30 cellular contexts compared by ENCODE assay signal in genomic region chr22:27863001-27863400, GRCh38. TPM values are rescaled to one million over a fixed set of nuclear protein-coding genes. Genes with fewer than 3 reads are reported as not detected.
DNase-seq lines count a peak whose midpoint lies in the region; ATAC-seq, FAIRE-seq and TF ChIP-seq lines count a peak whose summit lies in the region.
"Had no signal": no experiment of that assay in that cellular context is flagged by ENCODE, and none has a peak within 500 bp of the region (broad histone marks: within the 10 kb centered on the region; RNA-seq: fewer than 3 reads in every experiment).

No MANE protein-coding gene starts in this region.

- no peaks in the 10 kb centered on the region for H3K9me3 Mint-ChIP-seq in CD4-positive, CD25-positive, alpha-beta regulatory T cell
- H3K9me3 Mint-ChIP-seq in activated CD4-positive, alpha-beta memory T cell treated with anti-CD3 and anti-CD28 coated beads for 36 hours = no peaks in the 10 kb centered on the region
- H3K9me3 Mint-ChIP-seq: neural crest cell; stimulated activated memory B cell treated with anti-CD40 and anti-IgM and Interleukin-4, amounts not matched to agents 10 μg/mL and 1 μg/mL and 100 μg/mL, for 72 hours had no signal

- no peak overlapping the region for H3K4me3 Mint-ChIP-seq in CD4-positive, CD25-positive, alpha-beta regulatory T cell
- no peak overlapping the region for H3K4me3 Mint-ChIP-seq in activated CD4-positive, alpha-beta memory T cell treated with anti-CD3 and anti-CD28 coated beads for 36 hours
- H3K4me3 Mint-ChIP-seq: activated CD8-positive, alpha-beta memory T cell treated with anti-CD3 and anti-CD28 coated beads, Interleukin-2, amount 10 ng/mL, durations not matched to agents 7 days and 5 days; B cell; neural crest cell; stimulated activated memory B cell treated with anti-CD40 and anti-IgM and Interleukin-4, amounts not matched to agents 10 μg/mL and 1 μg/mL and 100 μg/mL, for 72 hours had no signal

- TF ChIP-seq EP300 in HepG2 (IDR thresholded peaks at IDR 0.05; ENCODE audit: low read depth in 2 of 2, low read length in 2 of 2) (no peak), HepG2 (CRISPR knock-in tag; IDR thresholded peaks at IDR 0.05; ENCODE audit: borderline replicate concordance) (no peak), sigmoid colon (IDR thresholded peaks at IDR 0.05) (no peak)

- peaks cover 11 to 42% (median 26%) of the 10 kb centered on the region in 4 donors for H3K4me1 Mint-ChIP-seq in CD4-positive, CD25-positive, alpha-beta regulatory T cell
- H3K4me1 Mint-ChIP-seq in activated CD4-positive, alpha-beta memory T cell treated with anti-CD3 and anti-CD28 coated beads for 36 hours (ENCODE audit: low read depth) = peaks cover 24% of the 10 kb centered on the region

- no peak for TF ChIP-seq RAD21 in HepG2 (CRISPR knock-in tag; IDR thresholded peaks at IDR 0.05)

- no peak for FAIRE-seq in HepG2 (lab: Jason Lieb, UNC)
- FAIRE-seq: A549, G401.6, K562 had no signal

- no peak overlapping the region for H3K27ac ChIP-seq in CD4-positive, CD25-positive, alpha-beta regulatory T cell (ENCODE audit: insufficient read depth, low read length, poor library complexity, severe bottlenecking)
- H3K27ac ChIP-seq in ascending aorta (peak overlapping the region; percentile 50 to 86), HepG2 (ENCODE audit: extremely low read length, insufficient read depth, low read length) (no peak overlapping the region), sigmoid colon (peak overlapping the region; percentile 35 to 87 (median 83)), uterus (peak overlapping the region in 1 of 2 donors; percentile 28)
- H3K27ac ChIP-seq: brain microvascular endothelial cell had no signal

- peaks cover 10% of the 10 kb centered on the region for H3K4me1 ChIP-seq in CD4-positive, CD25-positive, alpha-beta regulatory T cell (ENCODE audit: control insufficient read depth, insufficient read depth, low read length, poor library complexity, severe bottlenecking)
- H3K4me1 ChIP-seq in ascending aorta (peaks cover 4 to 49% of the 10 kb centered on the region in 2 donors), HepG2 (ENCODE audit: insufficient read depth, low read length) (peaks cover 57% of the 10 kb centered on the region), sigmoid colon (peaks cover 0 to 100% (median 78%) of the 10 kb centered on the region in 4 donors), uterus (peaks cover 0 to 4% of the 10 kb centered on the region in 2 donors), HAP-1 (no peaks in the 10 kb centered on the region)

- H3K27ac Mint-ChIP-seq in CD4-positive, CD25-positive, alpha-beta regulatory T cell = peak overlapping the region in 2 of 3 donors; percentile 12 to 51
- H3K27ac Mint-ChIP-seq in activated CD4-positive, alpha-beta memory T cell treated with anti-CD3 and anti-CD28 coated beads for 36 hours = no peak overlapping the region
- H3K27ac Mint-ChIP-seq: activated CD8-positive, alpha-beta memory T cell treated with anti-CD3 and anti-CD28 coated beads, Interleukin-2, amount 10 ng/mL, durations not matched to agents 7 days and 5 days; B cell; stimulated activated memory B cell treated with anti-CD40 and anti-IgM and Interleukin-4, amounts not matched to agents 10 μg/mL and 1 μg/mL and 100 μg/mL, for 72 hours had no signal

- H3K27me3 Mint-ChIP-seq in CD4-positive, CD25-positive, alpha-beta regulatory T cell = no peaks in the 10 kb centered on the region
- no peaks in the 10 kb centered on the region for H3K27me3 Mint-ChIP-seq in activated CD4-positive, alpha-beta memory T cell treated with anti-CD3 and anti-CD28 coated beads for 36 hours
- H3K27me3 Mint-ChIP-seq: activated CD8-positive, alpha-beta memory T cell treated with anti-CD3 and anti-CD28 coated beads, Interleukin-2, amount 10 ng/mL, durations not matched to agents 7 days and 5 days; B cell; stimulated activated memory B cell treated with anti-CD40 and anti-IgM and Interleukin-4, amounts not matched to agents 10 μg/mL and 1 μg/mL and 100 μg/mL, for 72 hours had no signal

- H3K4me3 ChIP-seq in CD4-positive, CD25-positive, alpha-beta regulatory T cell (ENCODE audit: low read depth, low read length) = no peak overlapping the region
- H3K4me3 ChIP-seq in ascending aorta (no peak overlapping the region), HepG2 (replicated peaks in 1 of 3; ENCODE audit: insufficient read depth in 1 of 3, low read depth in 2 of 3, low read length in 3 of 3) (no peak overlapping the region), sigmoid colon (no peak overlapping the region), uterus (no peak overlapping the region), HAP-1 (no peak overlapping the region)
- H3K4me3 ChIP-seq: A549, K562, Peyer's patch had no signal

- no peaks in the 10 kb centered on the region for H3K27me3 ChIP-seq in CD4-positive, CD25-positive, alpha-beta regulatory T cell (ENCODE audit: control insufficient read depth, insufficient read depth, low read length)
- no peaks in the 10 kb centered on the region for H3K27me3 ChIP-seq in ascending aorta
- H3K27me3 ChIP-seq in HepG2 (ENCODE audit: control insufficient read depth in 1 of 2, insufficient read depth in 2 of 2, low read length in 2 of 2) = no peaks in the 10 kb centered on the region
- H3K27me3 ChIP-seq in sigmoid colon = no peaks in the 10 kb centered on the region
- no peaks in the 10 kb centered on the region for H3K27me3 ChIP-seq in uterus
- no peaks in the 10 kb centered on the region for H3K27me3 ChIP-seq in HAP-1 (ENCODE audit: low read depth)
- H3K27me3 ChIP-seq: brain microvascular endothelial cell, Peyer's patch had no signal

- H3K36me3 Mint-ChIP-seq in CD4-positive, CD25-positive, alpha-beta regulatory T cell = peaks cover 43% of the 10 kb centered on the region
- peaks cover 41% of the 10 kb centered on the region for H3K36me3 Mint-ChIP-seq in activated CD4-positive, alpha-beta memory T cell treated with anti-CD3 and anti-CD28 coated beads for 36 hours

- BruUV-seq in HepG2 (replicated peaks; lab: Mats Ljungman, UMichigan) = no TSS peak

- H3K36me3 ChIP-seq in CD4-positive, CD25-positive, alpha-beta regulatory T cell (ENCODE audit: control insufficient read depth, insufficient read depth, low read length) = peaks cover 34% of the 10 kb centered on the region
- H3K36me3 ChIP-seq in ascending aorta = peaks cover 4 to 21% of the 10 kb centered on the region in 2 donors
- H3K36me3 ChIP-seq in HepG2 (replicated peaks in 1 of 2; ENCODE audit: control insufficient read depth in 1 of 2, insufficient read depth in 2 of 2, low read length in 2 of 2) = peaks cover 10 to 22% of the 10 kb centered on the region in 2 experiments
- H3K36me3 ChIP-seq in sigmoid colon = peaks cover 0 to 3% (median 0%) of the 10 kb centered on the region in 4 donors
- H3K36me3 ChIP-seq in uterus = no peaks in the 10 kb centered on the region
- H3K36me3 ChIP-seq in HAP-1 (replicated peaks) = peaks cover 51% of the 10 kb centered on the region

- CTCF ChIA-PET in HepG2 (lab: Yijun Ruan, JAX; ENCODE audit: low intra/inter-chr PET ratio, low total read pairs) = no interaction called here
- CTCF ChIA-PET in activated CD4-positive, alpha-beta memory T cell treated with anti-CD3 and anti-CD28 coated beads for 36 hours (lab: Charles Lee) = interaction anchor here (1.1 to 2.6 kb wide), 4 partner anchors 17 to 146 kb away, joined by 3 to 12 read pairs (median 6); no protein-coding TSS in a partner anchor

- H3K79me2 ChIP-seq in HepG2 (ENCODE audit: insufficient read depth, low read length) = peaks cover 2% of the 10 kb centered on the region

- no peak overlapping the region for H2AFZ ChIP-seq in HepG2 (ENCODE audit: low read length)

- TF ChIP-seq POLR2A in HepG2 (IDR thresholded peaks at IDR 0.05; ENCODE audit: insufficient read depth in 1 of 2, low read depth in 2 of 2, low read length in 2 of 2) = no peak
- TF ChIP-seq POLR2A in sigmoid colon (IDR thresholded peaks at IDR 0.05) = no peak
- TF ChIP-seq POLR2A in uterus (IDR thresholded peaks at IDR 0.05) = no peak

- POLR2A ChIA-PET in HepG2 (lab: Yijun Ruan, JAX) = no interaction called here
- POLR2A ChIA-PET in activated CD4-positive, alpha-beta memory T cell treated with anti-CD3 and anti-CD28 coated beads for 36 hours (lab: Charles Lee) = no interaction called here

- no peak overlapping the region for H3K9ac ChIP-seq in HepG2 (ENCODE audit: insufficient read depth, low read depth, low read length)

- no peak overlapping the region for H3K4me2 ChIP-seq in HepG2 (ENCODE audit: low read depth, low read length)
- H3K4me2 ChIP-seq: A549 had no signal

- no peak for TF ChIP-seq CTCF in ascending aorta (IDR thresholded peaks at IDR 0.05)
- TF ChIP-seq CTCF in HepG2 (CRISPR knock-in tag; IDR thresholded peaks at IDR 0.05) = no peak
- TF ChIP-seq CTCF in sigmoid colon (IDR thresholded peaks at IDR 0.05) = no peak
- TF ChIP-seq CTCF in uterus (IDR thresholded peaks at IDR 0.05) = no peak

- DNase-seq in CD4-positive, CD25-positive, alpha-beta regulatory T cell = no peak
- no peak for DNase-seq in ascending aorta (ENCODE audit: low spot score in 2 of 2)
- no peak for DNase-seq in HepG2 (ENCODE audit: low spot score)
- no peak for DNase-seq in sigmoid colon
- no peak for DNase-seq in uterus
- no peak for DNase-seq in activated CD4-positive, alpha-beta memory T cell treated with anti-CD3 and anti-CD28 coated beads for 36 hours
- DNase-seq in NCI-H524 (lab: John Stamatoyannopoulos, UW) = no peak
- DNase-seq in HAP-1 (ENCODE audit: low spot score in 2 of 2) = no peak
- DNase-seq: activated CD4-positive, alpha-beta T cell treated with anti-CD3 and anti-CD28 coated beads, Interleukin-2, amount 50 U/mL, for 1 hour; activated CD8-positive, alpha-beta memory T cell treated with anti-CD3 and anti-CD28 coated beads, Interleukin-2, amount 10 ng/mL, durations not matched to agents 7 days and 5 days; activated naive CD4-positive, alpha-beta T cell treated with Interleukin-2 at 50 U/mL for 16 hours; brain microvascular endothelial cell; effector CD8-positive, alpha-beta T cell; H7; NCI-H1105; NCI-H1930; NCI-H526; Peyer's patch; posterior cingulate gyrus; right cardiac atrium; SIG-M5; stimulated activated CD4-positive, alpha-beta T cell treated with anti-CD3 and anti-CD28 coated beads, Interleukin-4, amount 100 ng/mL, for 24 hours; SW 1271; T1000 had no signal

- H4K20me1 ChIP-seq in HepG2 (ENCODE audit: insufficient read depth, low read length) = no peaks in the 10 kb centered on the region

- ATAC-seq in CD4-positive, CD25-positive, alpha-beta regulatory T cell (ENCODE audit: low read depth in 2 of 2) = no peak
- no peak for ATAC-seq in HepG2
- ATAC-seq: A549; activated CD8-positive, alpha-beta memory T cell treated with anti-CD3 and anti-CD28 coated beads, Interleukin-2, amount 10 ng/mL, durations not matched to agents 7 days and 5 days; K562; right cardiac atrium; stimulated activated memory B cell treated with anti-CD40 and anti-IgM and Interleukin-4, amounts not matched to agents 10 μg/mL and 1 μg/mL and 100 μg/mL, for 72 hours had no signal

- WGBS in HepG2 (ENCODE audit: low lambda C conversion rate) = 83% methylated on average over 1 of the region's 1 CpG
- 95% methylated on average over 1 of the region's 1 CpG for WGBS in sigmoid colon, 2 donors

- in situ Hi-C loops in HepG2 (cut with HindIII; ENCODE audit: extremely low pct_ligation_motif_present, low pct_unique_long_range_greater_than_20kb) = no loop called here
- in situ Hi-C loops in HAP-1 (cut with MboI; ENCODE audit: low sequenced_read_pairs) = no loop called here

- H3K9me3 ChIP-seq in CD4-positive, CD25-positive, alpha-beta regulatory T cell (ENCODE audit: control insufficient read depth in 2 of 2, low read length in 2 of 2) = no peaks in the 10 kb centered on the region
- H3K9me3 ChIP-seq in ascending aorta (no peaks in the 10 kb centered on the region), HepG2 (ENCODE audit: low read length) (no peaks in the 10 kb centered on the region), sigmoid colon (no peaks in the 10 kb centered on the region), uterus (no peaks in the 10 kb centered on the region), HAP-1 (no peaks in the 10 kb centered on the region)
- H3K9me3 ChIP-seq: A549, Peyer's patch had no signal

- intact Hi-C loops in ascending aorta (cut with DNase I) = loop anchor here (10.0 kb wide), 1 partner anchor 968 kb away; no protein-coding TSS in a partner anchor
- intact Hi-C loops in HepG2 (cut with micrococcal nuclease; ENCODE audit: unreplicated experiment) = no loop called here
- intact Hi-C loops in sigmoid colon (cut with DNase I) = no loop called here
- intact Hi-C loops in uterus (cut with DNase I; ENCODE audit: low total_unique reads) = no loop called here
- intact Hi-C loops in activated CD4-positive, alpha-beta memory T cell treated with anti-CD3 and anti-CD28 coated beads for 36 hours (cut with micrococcal nuclease) = no loop called here

RNA-seq across cellular contexts. Expression of gene PITPNB, which starts 56.1 kb away (rescaled TPM):
- 69.3 TPM for total RNA-seq in CD4-positive, CD25-positive, alpha-beta regulatory T cell
- polyA plus RNA-seq in CD4-positive, CD25-positive, alpha-beta regulatory T cell = 10 to 100 TPM; 59.3 to 64.8 (median 62.2) TPM
- total RNA-seq in ascending aorta (42.1 TPM), HepG2 (2016; rRNA removed; fragmentation: Illumina TruSeq; extraction: Trizol) (17.0 and 40.7 TPM in 2 replicates), sigmoid colon (100 to 1,000 TPM in 2 of 4 donors, 10 to 100 TPM in 2; 79.9 to 135 (median 104) TPM), uterus (10 to 100 TPM; 47.9 to 99.2 (median 62.5) TPM)
- total RNA-seq in HepG2 (2016; cell fraction: cytosol; rRNA removed; fragmentation: Illumina TruSeq; extraction: Trizol; ENCODE audit: low read depth) = 23.7 and 24.5 TPM in 2 replicates
- total RNA-seq in HepG2 (2016; cell fraction: insoluble cytoplasmic fraction; rRNA removed; fragmentation: Illumina TruSeq; extraction: Trizol) = 17.3 and 36.3 TPM in 2 replicates
- 17.7 and 19.6 TPM in 2 replicates for total RNA-seq in HepG2 (2016; cell fraction: membrane; rRNA removed; fragmentation: Illumina TruSeq; extraction: Trizol)
- 30.0 and 32.6 TPM in 2 replicates for total RNA-seq in HepG2 (2016; cell fraction: nucleus; rRNA removed; fragmentation: Illumina TruSeq; extraction: Trizol)
- polyA plus RNA-seq in HepG2 (2011; rRNA removed) (28.1 and 30.1 TPM in 2 replicates), sigmoid colon (10 to 100 TPM; 20.4 to 32.6 (median 23.4) TPM)
- 12.4 and 18.9 TPM in 2 replicates for polyA plus RNA-seq in HepG2 (2011; cell fraction: cytosol; rRNA removed)
- 12.4 and 19.6 TPM in 2 replicates for polyA plus RNA-seq in HepG2 (2011; cell fraction: nucleus; rRNA removed)
- polyA plus RNA-seq in HepG2 (2012) = 34.7 and 41.5 TPM in 2 replicates
- 4.7 and 4.8 TPM in 2 replicates for polyA plus RNA-seq in HepG2 (2016; cell fraction: cytosol; fragmentation: Illumina TruSeq; extraction: Trizol; ENCODE audit: low read depth)
- polyA plus RNA-seq in HepG2 (2016; cell fraction: insoluble cytoplasmic fraction; fragmentation: Illumina TruSeq; extraction: Trizol; ENCODE audit: low read depth) = 82.4 and 83.3 TPM in 2 replicates
- polyA plus RNA-seq in HepG2 (2016; cell fraction: membrane; fragmentation: Illumina TruSeq; extraction: Trizol; ENCODE audit: low read depth) = 12.6 and 14.2 TPM in 2 replicates
- polyA plus RNA-seq in HepG2 (2016; cell fraction: nucleus; fragmentation: Illumina TruSeq; extraction: Trizol; ENCODE audit: insufficient read depth, low read depth) = 48.7 and 48.8 TPM in 2 replicates
- polyA minus RNA-seq in HepG2 (2011; rRNA and poly(A)+ RNA removed; ENCODE audit: low replicate concordance) = 19.2 and 28.5 TPM in 2 replicates
- 16.3 and 22.9 TPM in 2 replicates for polyA minus RNA-seq in HepG2 (2011; cell fraction: cytosol; rRNA and poly(A)+ RNA removed)
- polyA minus RNA-seq in HepG2 (2011; cell fraction: nucleus; rRNA and poly(A)+ RNA removed) = 58.1 and 64.4 TPM in 2 replicates
- total RNA-seq in activated CD4-positive, alpha-beta memory T cell treated with anti-CD3 and anti-CD28 coated beads for 36 hours = 10 to 100 TPM; 92.2 to 95.7 TPM

Comparison
In these comparisons a context has a peak if more than half of its experiments do, and no peak if none do; other contexts are left out.
1. H3K27ac ChIP-seq: peak in ascending aorta (2 of 2) and sigmoid colon (4 of 4); none in CD4-positive, CD25-positive, alpha-beta regulatory T cell (single experiment) and HepG2 (single experiment).